In the genomic region with DNA sequence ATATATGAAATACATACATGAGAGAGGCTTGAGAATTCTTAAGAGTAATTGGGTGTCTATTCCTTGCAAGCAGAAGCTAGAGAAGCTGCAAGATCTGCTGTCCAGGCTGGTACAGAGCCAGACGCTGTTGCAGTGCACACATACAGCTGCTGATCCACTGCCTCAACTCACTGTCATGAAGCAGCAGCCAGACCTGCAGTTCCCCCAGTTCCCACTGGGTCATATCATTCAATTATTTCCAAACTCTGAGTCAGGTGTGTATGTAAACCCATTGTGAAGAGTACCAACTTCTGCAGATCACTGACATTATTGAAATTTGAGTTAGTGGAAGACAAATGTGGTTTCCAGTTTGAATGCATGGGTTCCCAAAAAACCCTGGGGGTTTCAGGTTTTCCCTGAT, we compare ENCODE assay signal across 20 cellular contexts.
A peak's percentile ranks its signal among the peaks of the same experiment; 100 is the strongest.
DNase-seq lines count a peak whose midpoint lies in the region; ATAC-seq and TF ChIP-seq lines count a peak whose summit lies in the region.
"Had no signal": no experiment of that assay in that cellular context is flagged by ENCODE, and none has a peak within 500 bp of the region (broad histone marks: within the 10 kb centered on the region; RNA-seq: fewer than 3 reads in every experiment).

No MANE protein-coding gene starts in this region.

- H3K27ac Mint-ChIP-seq in T-helper 2 cell treated with Interferon-gamma antibody and Interleukin-4, amounts not matched to agents 5 μg/mL and 100 μg/mL, for 36 hours, result no peak overlapping the region
- H3K27ac Mint-ChIP-seq: CD4-positive, CD25-positive, alpha-beta regulatory T cell had no signal

- no peaks in the 10 kb centered on the region for H3K27me3 Mint-ChIP-seq in T-helper 2 cell treated with Interferon-gamma antibody and Interleukin-4, amounts not matched to agents 5 μg/mL and 100 μg/mL, for 36 hours (ENCODE audit: low read depth)
- H3K27me3 Mint-ChIP-seq: CD4-positive, CD25-positive, alpha-beta regulatory T cell had no signal

- DNase-seq in D341Med (ENCODE audit: low spot score) (peak; percentile 17), HEK293T (ENCODE audit: extremely low spot score) (peak; percentile 6), SK-MEL-5 (ENCODE audit: low read depth, low spot score) (peak; percentile 9), iPS-NIHi7 (ENCODE audit: extremely low spot score) (peak; percentile 8), NCI-H146 (lab: John Stamatoyannopoulos, UW) (no peak)
- no peak for DNase-seq in T-helper 2 cell treated with Interferon-gamma antibody and Interleukin-4, amounts not matched to agents 5 μg/mL and 100 μg/mL, for 36 hours (ENCODE audit: low spot score)
- DNase-seq: CD4-positive, CD25-positive, alpha-beta regulatory T cell; GDM1; IMR-90; KG1; MM.1S; NCI-H1092 treated with DMSO at 0.1 percent for 48 hours; NCI-H1436; NCI-H187 treated with DMSO at 0.1 percent for 48 hours; NCI-H2107; NCI-H524 treated with DMSO at 0.1 percent for 48 hours; NCI-H82; NK-92 treated with Interleukin-12 subunit alpha and Interleukin-12 subunit beta, amount 100 ng/mL, for 24 hours; SHP77 had no signal

- CTCF ChIA-PET in HEK293T (lab: Yijun Ruan, JAX), result no interaction called here

- peaks cover 19% of the 10 kb centered on the region for H3K9me3 Mint-ChIP-seq in T-helper 2 cell treated with Interferon-gamma antibody and Interleukin-4, amounts not matched to agents 5 μg/mL and 100 μg/mL, for 36 hours

- no peak for ATAC-seq in GM18858 (IDR thresholded peaks at IDR 0.05; ENCODE audit: unreplicated experiment)

- POLR2A ChIA-PET in HEK293T (lab: Yijun Ruan, JAX), result no interaction called here

- H3K4me1 Mint-ChIP-seq in T-helper 2 cell treated with Interferon-gamma antibody and Interleukin-4, amounts not matched to agents 5 μg/mL and 100 μg/mL, for 36 hours (ENCODE audit: low read depth), result no peaks in the 10 kb centered on the region
- H3K4me1 Mint-ChIP-seq: CD4-positive, CD25-positive, alpha-beta regulatory T cell had no signal

- no peak overlapping the region for H3K4me3 Mint-ChIP-seq in T-helper 2 cell treated with Interferon-gamma antibody and Interleukin-4, amounts not matched to agents 5 μg/mL and 100 μg/mL, for 36 hours
- H3K4me3 Mint-ChIP-seq: CD4-positive, CD25-positive, alpha-beta regulatory T cell had no signal

- no peaks in the 10 kb centered on the region for H3K36me3 Mint-ChIP-seq in T-helper 2 cell treated with Interferon-gamma antibody and Interleukin-4, amounts not matched to agents 5 μg/mL and 100 μg/mL, for 36 hours (ENCODE audit: low read depth)
- H3K36me3 Mint-ChIP-seq: CD4-positive, CD25-positive, alpha-beta regulatory T cell had no signal

- in situ Hi-C loops in SK-MEL-5 (cut with HindIII; ENCODE audit: low pct_unique_long_range_greater_than_20kb, low sequenced_read_pairs), result no loop called here

TF ChIP-seq in HEK293T, 16 proteins besides CTCF, POLR2A, EP300 and RAD21:
- TF ChIP-seq LEF1 (IDR thresholded peaks at IDR 0.05; ENCODE audit: borderline replicate concordance), result no peak
- no peak for TF ChIP-seq CTBP1 (IDR thresholded peaks at IDR 0.05; ENCODE audit: borderline replicate concordance)
- no peak for TF ChIP-seq ZNF384 (IDR thresholded peaks at IDR 0.05)
- no peak for TF ChIP-seq FOXM1 (IDR thresholded peaks at IDR 0.05; ENCODE audit: borderline replicate concordance)
- no peak for TF ChIP-seq TARDBP (IDR thresholded peaks at IDR 0.05)
- TF ChIP-seq, protein P1, sequence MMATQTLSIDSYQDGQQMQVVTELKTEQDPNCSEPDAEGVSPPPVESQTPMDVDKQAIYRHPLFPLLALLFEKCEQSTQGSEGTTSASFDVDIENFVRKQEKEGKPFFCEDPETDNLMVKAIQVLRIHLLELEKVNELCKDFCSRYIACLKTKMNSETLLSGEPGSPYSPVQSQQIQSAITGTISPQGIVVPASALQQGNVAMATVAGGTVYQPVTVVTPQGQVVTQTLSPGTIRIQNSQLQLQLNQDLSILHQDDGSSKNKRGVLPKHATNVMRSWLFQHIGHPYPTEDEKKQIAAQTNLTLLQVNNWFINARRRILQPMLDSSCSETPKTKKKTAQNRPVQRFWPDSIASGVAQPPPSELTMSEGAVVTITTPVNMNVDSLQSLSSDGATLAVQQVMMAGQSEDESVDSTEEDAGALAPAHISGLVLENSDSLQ (IDR thresholded peaks at IDR 0.05), result no peak
- TF ChIP-seq HDGF (IDR thresholded peaks at IDR 0.05; ENCODE audit: borderline replicate concordance), result no peak
- no peak for TF ChIP-seq SP1 (IDR thresholded peaks at IDR 0.05)
- no peak for TF ChIP-seq ELF4 (IDR thresholded peaks at IDR 0.05)
- no peak for TF ChIP-seq SUZ12 (IDR thresholded peaks at IDR 0.05)
- no peak for TF ChIP-seq FOXA1 (IDR thresholded peaks at IDR 0.05)
- no peak for TF ChIP-seq BHLHE40 (IDR thresholded peaks at IDR 0.05; ENCODE audit: borderline replicate concordance)
- no peak for TF ChIP-seq FOXK2 (IDR thresholded peaks at IDR 0.05)
- no peak for TF ChIP-seq L3MBTL2 (conservative IDR thresholded peaks at IDR 0.05)
- TF ChIP-seq ARNT (IDR thresholded peaks at IDR 0.05), result no peak
- TF ChIP-seq NFRKB (IDR thresholded peaks at IDR 0.05), result no peak

Comparison
In these comparisons a context has a peak if more than half of its experiments do, and no peak if none do; other contexts are left out.
1. DNase-seq: peak in D341Med (single experiment), HEK293T (single experiment), SK-MEL-5 (single experiment) and iPS-NIHi7 (single experiment); none in NCI-H146 (single experiment) and T-helper 2 cell treated with Interferon-gamma antibody and Interleukin-4, amounts not matched to agents 5 μg/mL and 100 μg/mL, for 36 hours (single experiment).